ENCODE assay signal across 1 cellular context in the genomic region with DNA sequence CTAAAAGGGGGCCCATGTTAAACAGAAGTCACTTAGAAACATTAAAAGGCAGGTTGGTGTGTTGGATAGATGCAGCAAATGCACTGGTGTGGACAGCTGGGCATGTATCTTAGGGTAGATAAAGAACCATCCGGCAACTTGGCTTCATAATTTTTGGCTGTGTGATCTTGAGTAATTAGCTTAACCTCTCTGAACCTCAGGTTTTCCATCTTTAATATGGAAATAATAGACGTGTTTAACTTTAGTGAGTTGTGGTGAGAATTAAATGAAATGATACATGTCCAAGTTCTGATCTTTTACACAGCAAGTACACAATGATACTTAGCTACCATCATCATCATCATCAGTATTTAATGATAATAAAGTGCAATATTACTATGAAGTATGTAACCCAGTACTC.
TF ChIP-seq lines count a peak whose summit lies in the region.

No MANE protein-coding gene starts in this region.

TF ChIP-seq in A549, 52 proteins besides CTCF, POLR2A, EP300 and RAD21:
- TF ChIP-seq ZFP36 (IDR thresholded peaks at IDR 0.05; ENCODE audit: borderline replicate concordance, partially characterized antibody): peak; percentile 48
- TF ChIP-seq TP53 (CRISPR knock-in tag; IDR thresholded peaks at IDR 0.05): no peak
